In the genomic region with DNA sequence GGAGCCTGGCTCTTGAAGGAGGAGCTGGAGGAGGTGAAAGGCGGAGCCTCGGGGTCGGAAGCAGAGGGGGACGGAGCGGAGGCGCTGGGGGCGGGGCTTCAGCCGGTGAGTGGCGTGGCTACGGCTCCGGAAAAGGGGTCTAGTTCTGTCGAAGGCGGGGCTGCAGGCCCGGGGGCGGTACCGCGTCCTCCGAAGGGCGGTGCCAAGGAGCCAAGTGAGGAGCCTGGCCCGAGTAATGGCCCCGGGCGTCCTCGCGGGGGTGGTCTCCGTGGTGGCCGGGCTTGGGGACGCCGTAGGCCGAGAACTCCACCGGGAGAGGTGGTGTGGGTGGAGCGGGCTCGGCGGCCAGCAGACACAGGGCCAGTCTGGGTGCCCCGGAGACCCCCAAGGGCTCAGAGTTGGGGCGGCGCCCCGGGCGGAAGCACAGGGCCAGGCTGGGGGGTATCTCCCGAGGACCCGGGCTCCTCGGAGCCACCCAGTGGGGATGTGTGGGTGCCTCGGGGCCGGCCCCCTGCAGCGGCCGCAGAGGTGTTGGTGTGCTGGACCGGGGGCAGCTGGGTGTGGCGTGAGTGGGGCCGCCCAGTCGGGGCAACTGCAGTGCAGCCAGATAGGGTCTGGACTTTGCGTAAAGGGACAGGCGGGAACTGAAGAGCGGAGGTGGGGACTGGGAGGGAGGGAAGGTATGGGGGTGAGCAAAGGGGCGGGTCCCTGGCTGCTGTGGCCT, we compare ENCODE assay signal across 8 cellular contexts. TPM values are rescaled to one million over a fixed set of nuclear protein-coding genes. Genes with fewer than 3 reads are reported as not detected.
DNase-seq lines count a peak whose midpoint lies in the region; ATAC-seq and TF ChIP-seq lines count a peak whose summit lies in the region.

No MANE protein-coding gene starts in this region.

- TF ChIP-seq EP300 in stomach (IDR thresholded peaks at IDR 0.05) = no peak

- DNase-seq in Daoy (ENCODE audit: low read depth) = peak; percentile 99
- peak; percentile 99 for DNase-seq in GM23338 (ENCODE audit: low spot score)
- peak; percentile 95 for DNase-seq in LNCaP clone FGC (ENCODE audit: low read depth)
- DNase-seq in RPMI8226 = peak; percentile 100
- DNase-seq in activated T-helper 2 cell treated with anti-CD3 and anti-CD28 coated beads, Interferon-gamma antibody, Interleukin-2, Interleukin-4, amounts not matched to agents 10 μg/mL and 5 μg/mL and 100 μg/mL, durations not matched to agents 14 hours and 24 hours and 36 hours (ENCODE audit: low spot score) = peak; percentile 100
- DNase-seq in fibroblast of villous mesenchyme (ENCODE audit: low read depth) = peak; percentile 27
- peak; percentile 99 for DNase-seq in neural progenitor cell (ENCODE audit: low spot score)
- DNase-seq in stomach = peak; percentile 100

- H3K79me2 ChIP-seq in GM23338 (replicated peaks; ENCODE audit: insufficient read depth) = peaks cover 26% of the 10 kb centered on the region
- peaks cover 25% of the 10 kb centered on the region for H3K79me2 ChIP-seq in neural progenitor cell (ENCODE audit: low read depth)

- H3K27me3 ChIP-seq in GM23338 (ENCODE audit: insufficient read depth) (no peaks in the 10 kb centered on the region), neural progenitor cell (no peaks in the 10 kb centered on the region), stomach (no peaks in the 10 kb centered on the region)

- H4K20me1 ChIP-seq in GM23338 (replicated peaks; ENCODE audit: insufficient read depth) (no peaks in the 10 kb centered on the region; the same call in 1 of the 2 replicates), neural progenitor cell (ENCODE audit: low read depth) (peaks cover 22% of the 10 kb centered on the region)

- H3K27me3 Mint-ChIP-seq in GM23338 (ENCODE audit: insufficient read depth, low read depth, poor library complexity) (peaks cover 28% of the 10 kb centered on the region), neural progenitor cell (ENCODE audit: insufficient read depth, low read depth) (peaks cover 7% of the 10 kb centered on the region)
- H3K27me3 Mint-ChIP-seq in activated T-helper 2 cell treated with anti-CD3 and anti-CD28 coated beads, Interferon-gamma antibody, Interleukin-2, Interleukin-4, amounts not matched to agents 10 μg/mL and 5 μg/mL and 100 μg/mL, durations not matched to agents 14 hours and 24 hours and 36 hours (ENCODE audit: low read depth) = no peaks in the 10 kb centered on the region

- H3K36me3 ChIP-seq in GM23338 (ENCODE audit: insufficient read depth) (no peaks in the 10 kb centered on the region), neural progenitor cell (no peaks in the 10 kb centered on the region), stomach (peaks cover 30 to 46% (median 36%) of the 10 kb centered on the region in 4 donors)

- peak overlapping the region; percentile 93 for H3K4me3 Mint-ChIP-seq in GM23338
- peak overlapping the region; percentile 94 for H3K4me3 Mint-ChIP-seq in activated T-helper 2 cell treated with anti-CD3 and anti-CD28 coated beads, Interferon-gamma antibody, Interleukin-2, Interleukin-4, amounts not matched to agents 10 μg/mL and 5 μg/mL and 100 μg/mL, durations not matched to agents 14 hours and 24 hours and 36 hours (ENCODE audit: low read depth)
- H3K4me3 Mint-ChIP-seq in neural progenitor cell = peak overlapping the region; percentile 89

- H3K36me3 Mint-ChIP-seq in GM23338 (ENCODE audit: low read depth) (peaks cover 24% of the 10 kb centered on the region), neural progenitor cell (peaks cover 2% of the 10 kb centered on the region)
- peaks cover 48% of the 10 kb centered on the region for H3K36me3 Mint-ChIP-seq in activated T-helper 2 cell treated with anti-CD3 and anti-CD28 coated beads, Interferon-gamma antibody, Interleukin-2, Interleukin-4, amounts not matched to agents 10 μg/mL and 5 μg/mL and 100 μg/mL, durations not matched to agents 14 hours and 24 hours and 36 hours (ENCODE audit: low read depth)

- H3K4me1 ChIP-seq in GM23338 (ENCODE audit: insufficient read depth) (peaks cover 17% of the 10 kb centered on the region; the same call in 1 of the 2 replicates), neural progenitor cell (peaks cover 7% of the 10 kb centered on the region), stomach (peaks cover 55 to 86% (median 81%) of the 10 kb centered on the region in 4 donors)

- peak; percentile 72 for ATAC-seq in GM23338

- peak overlapping the region; percentile 46 for H3K9ac ChIP-seq in neural progenitor cell

- 0 to 1% (median 0%) methylated on average over 27 to 53 of the region's 53 CpGs for WGBS in stomach, 5 donors

- peaks cover 27% of the 10 kb centered on the region for H3K4me1 Mint-ChIP-seq in GM23338
- peaks cover 20% of the 10 kb centered on the region for H3K4me1 Mint-ChIP-seq in activated T-helper 2 cell treated with anti-CD3 and anti-CD28 coated beads, Interferon-gamma antibody, Interleukin-2, Interleukin-4, amounts not matched to agents 10 μg/mL and 5 μg/mL and 100 μg/mL, durations not matched to agents 14 hours and 24 hours and 36 hours (ENCODE audit: low read depth)
- peaks cover 23% of the 10 kb centered on the region for H3K4me1 Mint-ChIP-seq in neural progenitor cell

- H3K4me3 ChIP-seq in GM23338 (peak overlapping the region; percentile 97), LNCaP clone FGC (ENCODE audit: low read depth, low read length) (peak overlapping the region; percentile 96), fibroblast of villous mesenchyme (ENCODE audit: low read depth, low read length) (peak overlapping the region; percentile 90), neural progenitor cell (peak overlapping the region; percentile 84), stomach (peak overlapping the region; percentile 83 to 96 (median 90))

- TF ChIP-seq CTCF in GM23338 (conservative IDR thresholded peaks at IDR 0.05; ENCODE audit: low read depth in 2 of 2) (no peak), LNCaP clone FGC (IDR thresholded peaks at IDR 0.05; ENCODE audit: control insufficient read depth, extremely low read depth, insufficient read depth) (no peak), fibroblast of villous mesenchyme (IDR thresholded peaks at IDR 0.05; ENCODE audit: insufficient read depth, low read depth, low read length) (no peak), neural progenitor cell (IDR thresholded peaks at IDR 0.05) (peak; percentile 3), stomach (IDR thresholded peaks at IDR 0.05) (no peak)

- H3K9me3 ChIP-seq in neural progenitor cell (ENCODE audit: low read depth) (no peaks in the 10 kb centered on the region), stomach (no peaks in the 10 kb centered on the region)

- intact Hi-C loops in activated T-helper 2 cell treated with anti-CD3 and anti-CD28 coated beads, Interferon-gamma antibody, Interleukin-2, Interleukin-4, amounts not matched to agents 10 μg/mL and 5 μg/mL and 100 μg/mL, durations not matched to agents 14 hours and 24 hours and 36 hours (cut with micrococcal nuclease) = loop anchor here (1.0 to 2.0 kb wide), 7 partner anchors 15 to 76 kb away; a partner anchor contains a TSS
- intact Hi-C loops in stomach (cut with DNase I; ENCODE audit: low total_unique reads) = no loop called here

- H3K27ac Mint-ChIP-seq in GM23338 (peak overlapping the region; percentile 98), neural progenitor cell (peak overlapping the region; percentile 69)
- H3K27ac Mint-ChIP-seq in activated T-helper 2 cell treated with anti-CD3 and anti-CD28 coated beads, Interferon-gamma antibody, Interleukin-2, Interleukin-4, amounts not matched to agents 10 μg/mL and 5 μg/mL and 100 μg/mL, durations not matched to agents 14 hours and 24 hours and 36 hours = peak overlapping the region; percentile 93

- H3K4me2 ChIP-seq in GM23338 = peak overlapping the region; percentile 96
- peak overlapping the region; percentile 81 for H3K4me2 ChIP-seq in neural progenitor cell

- peaks cover 28% of the 10 kb centered on the region for H3F3A ChIP-seq in GM23338 (replicated peaks; ENCODE audit: low read depth)
- peaks cover 21% of the 10 kb centered on the region for H3F3A ChIP-seq in neural progenitor cell (ENCODE audit: low read depth)

- H3K9me2 ChIP-seq in GM23338 (ENCODE audit: insufficient read depth) = no peaks in the 10 kb centered on the region

- H3K27ac ChIP-seq in GM23338 (ENCODE audit: low read depth) = peak overlapping the region; percentile 86; the same call in 1 of the 2 replicates
- H3K27ac ChIP-seq in neural progenitor cell = peak overlapping the region; percentile 95
- H3K27ac ChIP-seq in stomach = peak overlapping the region; percentile 94 to 100 (median 99)

- H3K9me3 Mint-ChIP-seq in GM23338 = no peaks in the 10 kb centered on the region
- no peaks in the 10 kb centered on the region for H3K9me3 Mint-ChIP-seq in activated T-helper 2 cell treated with anti-CD3 and anti-CD28 coated beads, Interferon-gamma antibody, Interleukin-2, Interleukin-4, amounts not matched to agents 10 μg/mL and 5 μg/mL and 100 μg/mL, durations not matched to agents 14 hours and 24 hours and 36 hours
- no peaks in the 10 kb centered on the region for H3K9me3 Mint-ChIP-seq in neural progenitor cell

- H2AFZ ChIP-seq in GM23338 (no peak overlapping the region), neural progenitor cell (replicated peaks) (peak overlapping the region; percentile 2)

- no peak for TF ChIP-seq POLR2A in stomach (IDR thresholded peaks at IDR 0.05)

RNA-seq across cellular contexts. Expression of a gene that starts 0.7 kb away (rescaled TPM):
- 18.8 and 102 TPM in 2 replicates for total RNA-seq in Daoy (2014; rRNA removed; shearing (Covaris generic))
- total RNA-seq in GM23338 (2014; rRNA removed; shearing (Covaris generic)) = 31.4 and 35.0 TPM in 2 replicates
- polyA plus RNA-seq in GM23338 (2016; fragmentation: Nextera tagmentation; extraction: Ambion mirVana) (201 and 221 TPM in 2 replicates), stomach (100 to 1,000 TPM; 140 to 257 (median 251) TPM)
- total RNA-seq in activated T-helper 2 cell treated with anti-CD3 and anti-CD28 coated beads, Interferon-gamma antibody, Interleukin-2, Interleukin-4, amounts not matched to agents 10 μg/mL and 5 μg/mL and 100 μg/mL, durations not matched to agents 14 hours and 24 hours and 36 hours = 36.6 and 37.1 TPM in 2 replicates
- total RNA-seq in fibroblast of villous mesenchyme (46.7 and 47.5 TPM in 2 replicates), neural progenitor cell (ENCODE audit: low replicate concordance) (5.3 and 25.1 TPM in 2 replicates), stomach (10 to 100 TPM; 15.2 to 66.8 (median 47.7) TPM)

RNA-seq across cellular contexts. Expression of a gene that starts 5.2 kb away (rescaled TPM):
- total RNA-seq in Daoy (2014; rRNA removed; shearing (Covaris generic)) = 414 and 421 TPM in 2 replicates
- total RNA-seq in GM23338 (2014; rRNA removed; shearing (Covaris generic)) = 283 and 315 TPM in 2 replicates
- polyA plus RNA-seq in GM23338 (2016; fragmentation: Nextera tagmentation; extraction: Ambion mirVana) = 250 and 418 TPM in 2 replicates
- 262 and 273 TPM in 2 replicates for total RNA-seq in activated T-helper 2 cell treated with anti-CD3 and anti-CD28 coated beads, Interferon-gamma antibody, Interleukin-2, Interleukin-4, amounts not matched to agents 10 μg/mL and 5 μg/mL and 100 μg/mL, durations not matched to agents 14 hours and 24 hours and 36 hours
- total RNA-seq in fibroblast of villous mesenchyme = 155 and 175 TPM in 2 replicates
- 107 and 167 TPM in 2 replicates for total RNA-seq in neural progenitor cell (ENCODE audit: low replicate concordance)
- 100 to 1,000 TPM in 1 of 5 donors, 10 to 100 TPM in 4; 39.3 to 179 (median 65.9) TPM for total RNA-seq in stomach
- polyA plus RNA-seq in stomach = 100 to 1,000 TPM in 2 of 3 donors, 10 to 100 TPM in 1; 80.6 to 234 (median 190) TPM

RNA-seq across cellular contexts. Expression of a gene that starts 7.2 kb away (rescaled TPM):
- 6.7 and 8.9 TPM in 2 replicates for total RNA-seq in Daoy (2014; rRNA removed; shearing (Covaris generic))
- 24.2 and 25.8 TPM in 2 replicates for total RNA-seq in GM23338 (2014; rRNA removed; shearing (Covaris generic))
- polyA plus RNA-seq in GM23338 (2016; fragmentation: Nextera tagmentation; extraction: Ambion mirVana) (20.8 and 24.6 TPM in 2 replicates), stomach (100 to 1,000 TPM in 1 of 3 donors, 10 to 100 TPM in 2; 86.4 to 132 (median 97.7) TPM)
- total RNA-seq in activated T-helper 2 cell treated with anti-CD3 and anti-CD28 coated beads, Interferon-gamma antibody, Interleukin-2, Interleukin-4, amounts not matched to agents 10 μg/mL and 5 μg/mL and 100 μg/mL, durations not matched to agents 14 hours and 24 hours and 36 hours = 67.4 and 82.0 TPM in 2 replicates
- total RNA-seq in fibroblast of villous mesenchyme (17.7 and 21.9 TPM in 2 replicates), neural progenitor cell (ENCODE audit: low replicate concordance) (2.3 and 6.8 TPM in 2 replicates), stomach (100 to 1,000 TPM in 1 of 5 donors, 10 to 100 TPM in 3, 1 to 10 TPM in 1; 2.9 to 167 (median 17.4) TPM)

RNA-seq across cellular contexts. Expression of a gene that starts 9.7 kb away (rescaled TPM):
- total RNA-seq in Daoy (2014; rRNA removed; shearing (Covaris generic)) = 11.5 and 13.2 TPM in 2 replicates
- 89.8 and 103 TPM in 2 replicates for total RNA-seq in GM23338 (2014; rRNA removed; shearing (Covaris generic))
- polyA plus RNA-seq in GM23338 (2016; fragmentation: Nextera tagmentation; extraction: Ambion mirVana) (28.1 and 30.9 TPM in 2 replicates), stomach (10 to 100 TPM; 12.2 to 14.3 (median 14.1) TPM)
- 21.0 and 23.4 TPM in 2 replicates for total RNA-seq in activated T-helper 2 cell treated with anti-CD3 and anti-CD28 coated beads, Interferon-gamma antibody, Interleukin-2, Interleukin-4, amounts not matched to agents 10 μg/mL and 5 μg/mL and 100 μg/mL, durations not matched to agents 14 hours and 24 hours and 36 hours
- total RNA-seq in fibroblast of villous mesenchyme (53.8 and 66.5 TPM in 2 replicates), neural progenitor cell (ENCODE audit: low replicate concordance) (15.6 and 43.4 TPM in 2 replicates), stomach (100 to 1,000 TPM in 1 of 5 donors, 10 to 100 TPM in 4; 14.0 to 154 (median 27.4) TPM)

RNA-seq across cellular contexts. Expression of a gene that starts 11.2 kb away (rescaled TPM):
- total RNA-seq in Daoy (2014; rRNA removed; shearing (Covaris generic)) = 1.7 and 2.7 TPM in 2 replicates
- 7.7 and 10.5 TPM in 2 replicates for total RNA-seq in GM23338 (2014; rRNA removed; shearing (Covaris generic))
- 31.0 and 34.4 TPM in 2 replicates for polyA plus RNA-seq in GM23338 (2016; fragmentation: Nextera tagmentation; extraction: Ambion mirVana)
- 24.5 and 25.8 TPM in 2 replicates for total RNA-seq in activated T-helper 2 cell treated with anti-CD3 and anti-CD28 coated beads, Interferon-gamma antibody, Interleukin-2, Interleukin-4, amounts not matched to agents 10 μg/mL and 5 μg/mL and 100 μg/mL, durations not matched to agents 14 hours and 24 hours and 36 hours
- total RNA-seq in fibroblast of villous mesenchyme = 6.5 and 9.3 TPM in 2 replicates
- total RNA-seq in neural progenitor cell (ENCODE audit: low replicate concordance) = 3.9 and 18.1 TPM in 2 replicates
- total RNA-seq in stomach = 10 to 100 TPM in 4 of 5 donors, 1 to 10 TPM in 1; 8.3 to 61.8 (median 14.9) TPM
- polyA plus RNA-seq in stomach = 100 to 1,000 TPM in 2 of 3 donors, 10 to 100 TPM in 1; 69.8 to 115 (median 106) TPM

Comparison
In these comparisons a context has a peak if more than half of its experiments do, and no peak if none do; other contexts are left out.
1. Peak in every context shown above with its lines: DNase-seq, ATAC-seq, H3K4me3 ChIP-seq and H3K27ac ChIP-seq.
2. DNase-seq: peak in every context shown above with its lines; median percentile 100 in RPMI8226; 100 in activated T-helper 2 cell treated with anti-CD3 and anti-CD28 coated beads, Interferon-gamma antibody, Interleukin-2, Interleukin-4, amounts not matched to agents 10 μg/mL and 5 μg/mL and 100 μg/mL, durations not matched to agents 14 hours and 24 hours and 36 hours; 100 in stomach; 99 in Daoy; 99 in GM23338; 99 in neural progenitor cell; 95 in LNCaP clone FGC; 27 in fibroblast of villous mesenchyme.